ENCODE assay signal across 1 cellular context in the genomic region with DNA sequence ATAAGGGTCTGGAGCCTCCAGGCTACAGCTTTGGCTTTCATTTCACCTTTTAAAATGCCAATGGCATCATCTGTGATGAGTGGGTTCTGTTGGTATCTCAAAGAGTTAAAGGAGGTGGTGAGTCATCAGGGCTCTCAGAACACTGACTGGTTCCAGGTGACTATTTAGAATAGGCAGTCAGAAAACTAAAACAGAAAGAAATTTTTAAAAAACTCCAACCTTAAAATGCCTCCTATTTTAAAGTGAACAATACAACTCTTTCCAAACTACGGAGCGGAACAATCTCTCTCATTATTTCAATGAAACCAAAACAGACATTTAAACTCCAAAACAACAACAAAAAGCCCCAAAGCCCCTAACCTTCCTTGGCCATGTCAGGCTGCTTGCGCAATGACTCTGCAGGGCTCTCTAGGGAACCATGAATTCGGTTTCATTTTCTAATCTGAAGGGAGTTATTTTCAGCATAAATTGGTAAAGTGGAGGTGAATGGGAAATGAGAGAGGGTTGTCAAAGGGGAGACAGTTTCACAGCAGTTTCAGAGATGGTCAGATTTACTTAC.
TF ChIP-seq lines count a peak whose summit lies in the region.

No MANE protein-coding gene starts in this region.

TF ChIP-seq in HepG2, 621 proteins besides CTCF, POLR2A, EP300 and RAD21 (continued from another document):
- TF ChIP-seq, protein P1, sequence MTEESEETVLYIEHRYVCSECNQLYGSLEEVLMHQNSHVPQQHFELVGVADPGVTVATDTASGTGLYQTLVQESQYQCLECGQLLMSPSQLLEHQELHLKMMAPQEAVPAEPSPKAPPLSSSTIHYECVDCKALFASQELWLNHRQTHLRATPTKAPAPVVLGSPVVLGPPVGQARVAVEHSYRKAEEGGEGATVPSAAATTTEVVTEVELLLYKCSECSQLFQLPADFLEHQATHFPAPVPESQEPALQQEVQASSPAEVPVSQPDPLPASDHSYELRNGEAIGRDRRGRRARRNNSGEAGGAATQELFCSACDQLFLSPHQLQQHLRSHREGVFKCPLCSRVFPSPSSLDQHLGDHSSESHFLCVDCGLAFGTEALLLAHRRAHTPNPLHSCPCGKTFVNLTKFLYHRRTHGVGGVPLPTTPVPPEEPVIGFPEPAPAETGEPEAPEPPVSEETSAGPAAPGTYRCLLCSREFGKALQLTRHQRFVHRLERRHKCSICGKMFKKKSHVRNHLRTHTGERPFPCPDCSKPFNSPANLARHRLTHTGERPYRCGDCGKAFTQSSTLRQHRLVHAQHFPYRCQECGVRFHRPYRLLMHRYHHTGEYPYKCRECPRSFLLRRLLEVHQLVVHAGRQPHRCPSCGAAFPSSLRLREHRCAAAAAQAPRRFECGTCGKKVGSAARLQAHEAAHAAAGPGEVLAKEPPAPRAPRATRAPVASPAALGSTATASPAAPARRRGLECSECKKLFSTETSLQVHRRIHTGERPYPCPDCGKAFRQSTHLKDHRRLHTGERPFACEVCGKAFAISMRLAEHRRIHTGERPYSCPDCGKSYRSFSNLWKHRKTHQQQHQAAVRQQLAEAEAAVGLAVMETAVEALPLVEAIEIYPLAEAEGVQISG (CRISPR knock-in tag; IDR thresholded peaks at IDR 0.05), result no peak
- TF ChIP-seq GPN1 (CRISPR knock-in tag; IDR thresholded peaks at IDR 0.05; ENCODE audit: borderline replicate concordance), result no peak
- TF ChIP-seq CEBPB (IDR thresholded peaks at IDR 0.05; ENCODE audit: borderline replicate concordance, low read depth, low read length), result peak; percentile 84
- no peak for TF ChIP-seq ZMYM2 (CRISPR knock-in tag; IDR thresholded peaks at IDR 0.05)
- TF ChIP-seq, protein P2, sequence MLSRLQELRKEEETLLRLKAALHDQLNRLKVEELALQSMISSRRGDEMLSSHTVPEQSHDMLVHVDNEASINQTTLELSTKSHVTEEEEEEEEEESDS (CRISPR knock-in tag; IDR thresholded peaks at IDR 0.05; ENCODE audit: borderline replicate concordance), result no peak
- TF ChIP-seq SALL2 (CRISPR knock-in tag; IDR thresholded peaks at IDR 0.05), result no peak
- no peak for TF ChIP-seq ZSCAN22 (CRISPR knock-in tag; IDR thresholded peaks at IDR 0.05)
- TF ChIP-seq, protein P3, sequence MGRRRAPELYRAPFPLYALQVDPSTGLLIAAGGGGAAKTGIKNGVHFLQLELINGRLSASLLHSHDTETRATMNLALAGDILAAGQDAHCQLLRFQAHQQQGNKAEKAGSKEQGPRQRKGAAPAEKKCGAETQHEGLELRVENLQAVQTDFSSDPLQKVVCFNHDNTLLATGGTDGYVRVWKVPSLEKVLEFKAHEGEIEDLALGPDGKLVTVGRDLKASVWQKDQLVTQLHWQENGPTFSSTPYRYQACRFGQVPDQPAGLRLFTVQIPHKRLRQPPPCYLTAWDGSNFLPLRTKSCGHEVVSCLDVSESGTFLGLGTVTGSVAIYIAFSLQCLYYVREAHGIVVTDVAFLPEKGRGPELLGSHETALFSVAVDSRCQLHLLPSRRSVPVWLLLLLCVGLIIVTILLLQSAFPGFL (CRISPR knock-in tag; IDR thresholded peaks at IDR 0.05), result no peak
